In genomic region chr13:103833453-103833852, GRCh38 we compare ENCODE assay signal across 30 cellular contexts.
"Had no signal": no experiment of that assay in that cellular context is flagged by ENCODE, and none has a peak within 500 bp of the region (broad histone marks: within the 10 kb centered on the region; RNA-seq: fewer than 3 reads in every experiment).

No MANE protein-coding gene starts in this region.

- DNase-seq: activated effector memory CD4-positive, alpha-beta T cell treated with anti-CD3 and anti-CD28 coated beads, Interleukin-2, amount 50 U/mL, for 16 hours; activated effector memory CD4-positive, alpha-beta T cell treated with Interleukin-2 at 50 U/mL for 16 hours; activated gamma-delta T cell; activated gamma-delta T cell treated with Interleukin-2 at 50 U/mL for 16 hours; activated naive CD4-positive, alpha-beta T cell; activated naive CD4-positive, alpha-beta T cell treated with anti-CD3 and anti-CD28 coated beads for 36 hours; activated naive CD4-positive, alpha-beta T cell treated with anti-CD3 and anti-CD28 coated beads, Interleukin-2, amount 10 ng/mL, durations not matched to agents 7 days and 5 days; activated naive CD4-positive, alpha-beta T cell treated with anti-CD3 and anti-CD28 coated beads, Interleukin-2, amount 50 U/mL, for 16 hours; activated naive CD4-positive, alpha-beta T cell treated with Interleukin-2 at 50 U/mL for 16 hours; activated naive CD8-positive, alpha-beta T cell treated with anti-CD3 and anti-CD28 coated beads for 36 hours; activated naive CD8-positive, alpha-beta T cell treated with anti-CD3 and anti-CD28 coated beads, Interleukin-2, amount 10 ng/mL, durations not matched to agents 7 days and 5 days; activated naive CD8-positive, alpha-beta T cell treated with anti-CD3 and anti-CD28 coated beads, Interleukin-2, amount 50 U/mL, for 24 hours; activated T-cell treated with anti-CD3 and anti-CD28 coated beads, Interleukin-2, amount 50 U/mL, for 1 hour; activated T-cell treated with anti-CD3 and anti-CD28 coated beads, Interleukin-2, amount 50 U/mL, for 24 hours; activated T-cell treated with anti-CD3 and anti-CD28 coated beads, Interleukin-2, amount 50 U/mL, for 4 hours; activated T-cell treated with anti-CD3 and anti-CD28 coated beads, Interleukin-2, amount 50 U/mL, for 48 hours; activated T-cell treated with anti-CD3 and anti-CD28 coated beads, Interleukin-2, amount 50 U/mL, for 72 hours; adrenal gland; amniotic stem cell; amygdala; aorta; body of pancreas; brain microvascular endothelial cell; central memory CD4-positive, alpha-beta T cell; cerebellar nuclear complex had no signal

- H3K4me3 ChIP-seq: adrenal gland, ascending aorta, body of pancreas, breast epithelium, cardiac muscle cell had no signal

- ATAC-seq: activated naive CD4-positive, alpha-beta T cell treated with anti-CD3 and anti-CD28 coated beads, Interleukin-2, amount 50 U/mL, for 72 hours; activated naive CD8-positive, alpha-beta T cell treated with anti-CD3 and anti-CD28 coated beads, Interleukin-2, amount 50 U/mL, for 24 hours; activated T-cell treated with anti-CD3 and anti-CD28 coated beads, Interleukin-2, amount 50 U/mL, for 4 hours; activated T-cell treated with anti-CD3 and anti-CD28 coated beads, Interleukin-2, amount 50 U/mL, for 72 hours; activated T-helper 17 cell treated with anti-CD3 and anti-CD28 coated beads, Interleukin-2, amount 50 U/mL, for 72 hours; body of pancreas had no signal

- H3K9me3 ChIP-seq: adrenal gland, body of pancreas had no signal

- H3K27ac ChIP-seq: adrenal gland, ascending aorta, body of pancreas, brain microvascular endothelial cell, breast epithelium, cardiac muscle cell had no signal

- H3K36me3 ChIP-seq: adrenal gland, ascending aorta, brain microvascular endothelial cell, breast epithelium, cardiac muscle cell had no signal
